In the genomic region with DNA sequence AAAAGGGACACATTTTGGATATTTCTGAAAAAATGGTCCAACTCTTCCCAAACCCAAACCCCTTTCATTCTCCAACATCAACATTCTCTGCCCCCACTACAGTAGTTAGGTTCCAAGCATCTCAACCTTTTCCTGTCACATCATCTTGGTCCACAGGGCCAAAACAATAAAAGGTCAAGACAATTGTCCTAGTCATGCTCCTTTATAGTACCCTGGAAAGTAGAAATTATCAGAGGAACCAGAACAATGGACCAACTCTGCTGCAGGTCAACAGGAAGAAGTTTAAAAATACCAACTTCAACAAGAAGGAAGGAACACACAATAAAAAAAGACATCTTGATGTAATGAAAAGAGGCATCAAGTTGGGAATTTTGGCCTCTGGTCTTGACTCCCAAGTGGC, we compare ENCODE assay signal across 15 cellular contexts. TPM values are rescaled to one million over a fixed set of nuclear protein-coding genes. Genes with fewer than 3 reads are reported as not detected.
A peak's percentile ranks its signal among the peaks of the same experiment; 100 is the strongest.
DNase-seq lines count a peak whose midpoint lies in the region; ATAC-seq, FAIRE-seq and TF ChIP-seq lines count a peak whose summit lies in the region.
"Had no signal": no experiment of that assay in that cellular context is flagged by ENCODE, and none has a peak within 500 bp of the region (broad histone marks: within the 10 kb centered on the region; RNA-seq: fewer than 3 reads in every experiment).

No MANE protein-coding gene starts in this region.

- FAIRE-seq in HepG2 (lab: Jason Lieb, UNC) = no peak
- FAIRE-seq: A549, G401.6, GM12892, GM19239, H1 had no signal

- TF ChIP-seq CTCF in liver (IDR thresholded peaks at IDR 0.05; ENCODE audit: low read depth, low read length, missing input control) (no peak), HepG2 (CRISPR knock-in tag; IDR thresholded peaks at IDR 0.05) (no peak), neutrophil (IDR thresholded peaks at IDR 0.05) (no peak), GM10266 (IDR thresholded peaks at IDR 0.05; ENCODE audit: control insufficient read depth, insufficient read depth, low read depth, missing control alignments) (no peak)
- TF ChIP-seq CTCF in CD4-positive, alpha-beta T cell (IDR thresholded peaks at IDR 0.05) = no peak

- peaks cover 26% of the 10 kb centered on the region for H3K36me3 Mint-ChIP-seq in CD4-positive, alpha-beta T cell (ENCODE audit: low read depth)

- no peak overlapping the region for H3K9ac ChIP-seq in liver (ENCODE audit: low read depth in 1 of 2, low read length in 2 of 2)
- H3K9ac ChIP-seq in HepG2 (ENCODE audit: insufficient read depth, low read depth, low read length) = no peak overlapping the region

- H3K4me3 ChIP-seq in liver (ENCODE audit: low read depth in 1 of 3, low read length in 3 of 3) (no peak overlapping the region), HepG2 (replicated peaks in 1 of 3; ENCODE audit: insufficient read depth in 1 of 3, low read depth in 2 of 3, low read length in 3 of 3) (no peak overlapping the region), neutrophil (ENCODE audit: low read depth in 1 of 2, low read length in 1 of 2) (no peak overlapping the region)
- H3K4me3 ChIP-seq: A549, HAP-1 had no signal

- TF ChIP-seq POLR2A in HepG2 (IDR thresholded peaks at IDR 0.05; ENCODE audit: insufficient read depth in 1 of 2, low read depth in 2 of 2, low read length in 2 of 2) = no peak

- TF ChIP-seq RAD21 in liver (IDR thresholded peaks at IDR 0.05) = no peak
- TF ChIP-seq RAD21 in HepG2 (CRISPR knock-in tag; IDR thresholded peaks at IDR 0.05) = no peak

- H3K27ac ChIP-seq in liver (ENCODE audit: low read depth in 1 of 2, low read length in 2 of 2) (no peak overlapping the region), HepG2 (ENCODE audit: extremely low read length, insufficient read depth, low read length) (no peak overlapping the region), neutrophil (peak overlapping the region; percentile 76)
- H3K27ac ChIP-seq in CD4-positive, alpha-beta T cell (ENCODE audit: low read depth, low read length) = no peak overlapping the region
- H3K27ac ChIP-seq: A549 had no signal

- TF ChIP-seq EP300 in HepG2 (IDR thresholded peaks at IDR 0.05; ENCODE audit: low read depth in 2 of 2, low read length in 2 of 2) (no peak), HepG2 (CRISPR knock-in tag; IDR thresholded peaks at IDR 0.05; ENCODE audit: borderline replicate concordance) (no peak)

- H3K27ac Mint-ChIP-seq in CD4-positive, alpha-beta T cell = no peak overlapping the region

- H3K27me3 ChIP-seq in liver (ENCODE audit: control insufficient read depth in 4 of 4, insufficient read depth in 4 of 4, low read length in 3 of 4) (no peaks in the 10 kb centered on the region), HepG2 (ENCODE audit: control insufficient read depth in 1 of 2, insufficient read depth in 2 of 2, low read length in 2 of 2) (no peaks in the 10 kb centered on the region), neutrophil (no peaks in the 10 kb centered on the region)
- no peaks in the 10 kb centered on the region for H3K27me3 ChIP-seq in CD4-positive, alpha-beta T cell (ENCODE audit: control insufficient read depth, insufficient read depth, low read length)

- no peak overlapping the region for H2AFZ ChIP-seq in HepG2 (ENCODE audit: low read length)

- peaks cover 8% of the 10 kb centered on the region; the same call in 1 of the 2 replicates for H4K20me1 ChIP-seq in HepG2 (ENCODE audit: insufficient read depth, low read length)

- POLR2A ChIA-PET in HepG2 (lab: Yijun Ruan, JAX) = no interaction called here
- POLR2A ChIA-PET in CD4-positive, alpha-beta T cell (lab: Charles Lee) = no interaction called here

- no peak overlapping the region for H3K4me2 ChIP-seq in HepG2 (ENCODE audit: low read depth, low read length)
- H3K4me2 ChIP-seq: A549 had no signal

- H3K4me1 Mint-ChIP-seq in CD4-positive, alpha-beta T cell (ENCODE audit: low read depth) = peaks cover 23% of the 10 kb centered on the region

- CTCF ChIA-PET in HepG2 (lab: Yijun Ruan, JAX; ENCODE audit: low intra/inter-chr PET ratio, low total read pairs) = no interaction called here
- CTCF ChIA-PET in CD4-positive, alpha-beta T cell (lab: Charles Lee) = interaction anchor here (1.3 kb wide), 1 partner anchor 105 kb away, joined by 3 read pairs; no protein-coding TSS in a partner anchor

- H3K4me1 ChIP-seq in liver (ENCODE audit: control insufficient read depth in 4 of 4, insufficient read depth in 4 of 4, low read length in 3 of 4) (peaks cover 0 to 5% (median 0%) of the 10 kb centered on the region in 4 donors), HepG2 (ENCODE audit: insufficient read depth, low read length) (peaks cover 16% of the 10 kb centered on the region), neutrophil (ENCODE audit: control insufficient read depth in 1 of 2, insufficient read depth in 1 of 2, low read depth in 1 of 2, low read length in 1 of 2) (peaks cover 19 to 24% of the 10 kb centered on the region in 2 experiments)
- H3K4me1 ChIP-seq: A549 had no signal

- H3K27me3 Mint-ChIP-seq in CD4-positive, alpha-beta T cell = no peaks in the 10 kb centered on the region
- H3K27me3 Mint-ChIP-seq: IgD-negative memory B cell had no signal

- H3K9me3 ChIP-seq in liver (ENCODE audit: control insufficient read depth in 4 of 4, low read length in 3 of 4) (peaks cover 0 to 3% (median 0%) of the 10 kb centered on the region in 4 donors), HepG2 (ENCODE audit: low read length) (no peaks in the 10 kb centered on the region), neutrophil (peaks cover 30% of the 10 kb centered on the region)
- H3K9me3 ChIP-seq in CD4-positive, alpha-beta T cell (ENCODE audit: control insufficient read depth, low read length) = no peaks in the 10 kb centered on the region
- H3K9me3 ChIP-seq: A549, HAP-1 had no signal

- H3K9me3 Mint-ChIP-seq in CD4-positive, alpha-beta T cell = no peaks in the 10 kb centered on the region

- peaks cover 57% of the 10 kb centered on the region for H3K79me2 ChIP-seq in HepG2 (ENCODE audit: insufficient read depth, low read length)

- intact Hi-C loops in HepG2 (cut with micrococcal nuclease; ENCODE audit: unreplicated experiment) = no loop called here
- intact Hi-C loops in CD4-positive, alpha-beta T cell (cut with DNase I, micrococcal nuclease) = no loop called here

- no TSS peak for BruUV-seq in HepG2 (replicated peaks; lab: Mats Ljungman, UMichigan)

- no peak for ATAC-seq in HepG2
- no peak for ATAC-seq in CD4-positive, alpha-beta T cell (ENCODE audit: poor library complexity)
- ATAC-seq: A549 had no signal

- DNase-seq in HepG2 (ENCODE audit: low spot score) (no peak), dermis blood vessel endothelial cell (peak; percentile 62), GM10266 (ENCODE audit: extremely low spot score) (no peak)
- no peak for DNase-seq in CD4-positive, alpha-beta T cell
- no peak for DNase-seq in activated CD4-positive, alpha-beta T cell treated with anti-CD3 and anti-CD28 coated beads for 1 hour
- DNase-seq: DMS79 had no signal

- no peak overlapping the region for H3K4me3 Mint-ChIP-seq in CD4-positive, alpha-beta T cell

- in situ Hi-C loops in HepG2 (cut with HindIII; ENCODE audit: extremely low pct_ligation_motif_present, low pct_unique_long_range_greater_than_20kb) = no loop called here

- H3K36me3 ChIP-seq in liver (ENCODE audit: control insufficient read depth in 4 of 4, insufficient read depth in 3 of 4, low read depth in 1 of 4, low read length in 3 of 4) = no peaks in the 10 kb centered on the region
- H3K36me3 ChIP-seq in HepG2 (replicated peaks in 1 of 2; ENCODE audit: control insufficient read depth in 1 of 2, insufficient read depth in 2 of 2, low read length in 2 of 2) = peaks cover 0 to 8% of the 10 kb centered on the region in 2 experiments; a peak in 2 of 5 replicates
- H3K36me3 ChIP-seq in neutrophil = peaks cover 12% of the 10 kb centered on the region
- H3K36me3 ChIP-seq: HAP-1 had no signal

TF ChIP-seq in liver, 16 proteins besides CTCF, POLR2A, EP300 and RAD21:
- TF ChIP-seq NR2F2 (IDR thresholded peaks at IDR 0.05) (peak; percentile 91), TAF1 (conservative IDR thresholded peaks at IDR 0.05) (no peak)
TF ChIP-seq in liver: peak in this region for 1.

TF ChIP-seq in HepG2, 621 proteins besides CTCF, POLR2A, EP300 and RAD21 (continues in another document):
- no peak for TF ChIP-seq ZZZ3 (CRISPR knock-in tag; IDR thresholded peaks at IDR 0.05; ENCODE audit: borderline replicate concordance)

RNA-seq across cellular contexts. Expression of gene CLASP1, which starts 36.1 kb away (rescaled TPM):
- total RNA-seq in liver (10 to 100 TPM; 31.3 to 50.0 TPM), HepG2 (2016; rRNA removed; fragmentation: Illumina TruSeq; extraction: Trizol) (47.9 and 63.6 TPM in 2 replicates), dermis blood vessel endothelial cell (51.9 and 67.7 TPM in 2 replicates)
- polyA plus RNA-seq in liver (10 to 100 TPM in 1 of 2 donors, 1 to 10 TPM in 1; 7.5 to 12.6 TPM), HepG2 (2011; rRNA removed) (9.4 and 11.7 TPM in 2 replicates)
- total RNA-seq in HepG2 (2016; cell fraction: cytosol; rRNA removed; fragmentation: Illumina TruSeq; extraction: Trizol; ENCODE audit: low read depth) = 24.7 and 26.3 TPM in 2 replicates
- 46.4 and 58.7 TPM in 2 replicates for total RNA-seq in HepG2 (2016; cell fraction: insoluble cytoplasmic fraction; rRNA removed; fragmentation: Illumina TruSeq; extraction: Trizol)
- total RNA-seq in HepG2 (2016; cell fraction: membrane; rRNA removed; fragmentation: Illumina TruSeq; extraction: Trizol) = 21.5 and 29.4 TPM in 2 replicates
- 111 and 117 TPM in 2 replicates for total RNA-seq in HepG2 (2016; cell fraction: nucleus; rRNA removed; fragmentation: Illumina TruSeq; extraction: Trizol)
- polyA plus RNA-seq in HepG2 (2011; cell fraction: cytosol; rRNA removed) = 4.0 and 4.5 TPM in 2 replicates
- 52.6 and 54.9 TPM in 2 replicates for polyA plus RNA-seq in HepG2 (2011; cell fraction: nucleus; rRNA removed)
- polyA plus RNA-seq in HepG2 (2012) = 33.3 and 40.1 TPM in 2 replicates
- 0.78 and 1.2 TPM in 2 replicates for polyA plus RNA-seq in HepG2 (2016; cell fraction: cytosol; fragmentation: Illumina TruSeq; extraction: Trizol; ENCODE audit: low read depth)
- polyA plus RNA-seq in HepG2 (2016; cell fraction: insoluble cytoplasmic fraction; fragmentation: Illumina TruSeq; extraction: Trizol; ENCODE audit: low read depth) = 21.9 and 26.0 TPM in 2 replicates
- 3.2 and 4.0 TPM in 2 replicates for polyA plus RNA-seq in HepG2 (2016; cell fraction: membrane; fragmentation: Illumina TruSeq; extraction: Trizol; ENCODE audit: low read depth)
- polyA plus RNA-seq in HepG2 (2016; cell fraction: nucleus; fragmentation: Illumina TruSeq; extraction: Trizol; ENCODE audit: insufficient read depth, low read depth) = 56.7 and 58.9 TPM in 2 replicates
- 22.8 and 49.1 TPM in 2 replicates for polyA minus RNA-seq in HepG2 (2011; rRNA and poly(A)+ RNA removed; ENCODE audit: low replicate concordance)
- polyA minus RNA-seq in HepG2 (2011; cell fraction: cytosol; rRNA and poly(A)+ RNA removed) = 20.9 and 21.4 TPM in 2 replicates
- polyA minus RNA-seq in HepG2 (2011; cell fraction: nucleus; rRNA and poly(A)+ RNA removed) = 240 and 255 TPM in 2 replicates
- total RNA-seq in CD4-positive, alpha-beta T cell = 10 to 100 TPM; 58.0 to 58.5 TPM
